ENCODE assay signal across 1 cellular context in the genomic region with DNA sequence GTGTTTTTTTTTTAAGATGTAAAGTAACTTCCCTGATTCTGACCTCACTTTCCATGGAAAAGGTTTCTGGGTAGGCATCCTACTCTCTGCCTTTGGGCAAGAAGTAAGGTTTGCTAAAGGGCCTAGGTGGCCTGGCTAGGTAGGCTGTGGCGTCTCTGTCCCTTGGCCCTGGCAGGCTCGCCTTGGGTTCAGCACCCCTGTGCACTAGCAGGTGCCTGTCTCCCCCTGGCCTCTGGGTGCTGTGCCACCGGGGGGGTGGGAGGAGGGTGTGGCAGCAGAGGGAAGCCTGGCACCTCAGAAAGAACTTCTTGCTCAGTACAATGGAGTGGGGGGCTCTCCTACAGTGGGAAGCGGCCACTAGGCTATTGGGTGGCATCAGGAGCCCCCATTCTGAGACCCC.
TF ChIP-seq lines count a peak whose summit lies in the region.

No MANE protein-coding gene starts in this region.

TF ChIP-seq in SK-N-SH treated with all-trans-retinoic acid at 6 μM for 48 hours, 23 proteins besides CTCF, POLR2A, EP300 and RAD21 (continued from another document):
- TF ChIP-seq, protein P1, sequence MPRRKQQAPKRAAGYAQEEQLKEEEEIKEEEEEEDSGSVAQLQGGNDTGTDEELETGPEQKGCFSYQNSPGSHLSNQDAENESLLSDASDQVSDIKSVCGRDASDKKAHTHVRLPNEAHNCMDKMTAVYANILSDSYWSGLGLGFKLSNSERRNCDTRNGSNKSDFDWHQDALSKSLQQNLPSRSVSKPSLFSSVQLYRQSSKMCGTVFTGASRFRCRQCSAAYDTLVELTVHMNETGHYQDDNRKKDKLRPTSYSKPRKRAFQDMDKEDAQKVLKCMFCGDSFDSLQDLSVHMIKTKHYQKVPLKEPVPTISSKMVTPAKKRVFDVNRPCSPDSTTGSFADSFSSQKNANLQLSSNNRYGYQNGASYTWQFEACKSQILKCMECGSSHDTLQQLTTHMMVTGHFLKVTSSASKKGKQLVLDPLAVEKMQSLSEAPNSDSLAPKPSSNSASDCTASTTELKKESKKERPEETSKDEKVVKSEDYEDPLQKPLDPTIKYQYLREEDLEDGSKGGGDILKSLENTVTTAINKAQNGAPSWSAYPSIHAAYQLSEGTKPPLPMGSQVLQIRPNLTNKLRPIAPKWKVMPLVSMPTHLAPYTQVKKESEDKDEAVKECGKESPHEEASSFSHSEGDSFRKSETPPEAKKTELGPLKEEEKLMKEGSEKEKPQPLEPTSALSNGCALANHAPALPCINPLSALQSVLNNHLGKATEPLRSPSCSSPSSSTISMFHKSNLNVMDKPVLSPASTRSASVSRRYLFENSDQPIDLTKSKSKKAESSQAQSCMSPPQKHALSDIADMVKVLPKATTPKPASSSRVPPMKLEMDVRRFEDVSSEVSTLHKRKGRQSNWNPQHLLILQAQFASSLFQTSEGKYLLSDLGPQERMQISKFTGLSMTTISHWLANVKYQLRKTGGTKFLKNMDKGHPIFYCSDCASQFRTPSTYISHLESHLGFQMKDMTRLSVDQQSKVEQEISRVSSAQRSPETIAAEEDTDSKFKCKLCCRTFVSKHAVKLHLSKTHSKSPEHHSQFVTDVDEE (CRISPR knock-in tag; IDR thresholded peaks at IDR 0.05): no peak
- TF ChIP-seq ZC3H10 (CRISPR knock-in tag; IDR thresholded peaks at IDR 0.05) (no peak), ZFP30 (CRISPR knock-in tag; IDR thresholded peaks at IDR 0.05) (no peak), BACH2 (CRISPR knock-in tag; IDR thresholded peaks at IDR 0.05; ENCODE audit: borderline replicate concordance) (no peak), ZNF565 (CRISPR knock-in tag; conservative IDR thresholded peaks at IDR 0.05; ENCODE audit: low read depth) (no peak), ZNF70 (CRISPR knock-in tag; IDR thresholded peaks at IDR 0.05) (no peak), ZNF8 (CRISPR knock-in tag; IDR thresholded peaks at IDR 0.05) (no peak), ESRRG (CRISPR knock-in tag; IDR thresholded peaks at IDR 0.05) (no peak), GLIS3 (CRISPR knock-in tag; IDR thresholded peaks at IDR 0.05) (no peak), PPARA (CRISPR knock-in tag; IDR thresholded peaks at IDR 0.05; ENCODE audit: borderline replicate concordance) (no peak), ARNTL (CRISPR knock-in tag; IDR thresholded peaks at IDR 0.05; ENCODE audit: borderline replicate concordance, low read depth) (no peak), CSRNP3 (CRISPR knock-in tag; IDR thresholded peaks at IDR 0.05) (no peak)
- TF ChIP-seq, protein P2, sequence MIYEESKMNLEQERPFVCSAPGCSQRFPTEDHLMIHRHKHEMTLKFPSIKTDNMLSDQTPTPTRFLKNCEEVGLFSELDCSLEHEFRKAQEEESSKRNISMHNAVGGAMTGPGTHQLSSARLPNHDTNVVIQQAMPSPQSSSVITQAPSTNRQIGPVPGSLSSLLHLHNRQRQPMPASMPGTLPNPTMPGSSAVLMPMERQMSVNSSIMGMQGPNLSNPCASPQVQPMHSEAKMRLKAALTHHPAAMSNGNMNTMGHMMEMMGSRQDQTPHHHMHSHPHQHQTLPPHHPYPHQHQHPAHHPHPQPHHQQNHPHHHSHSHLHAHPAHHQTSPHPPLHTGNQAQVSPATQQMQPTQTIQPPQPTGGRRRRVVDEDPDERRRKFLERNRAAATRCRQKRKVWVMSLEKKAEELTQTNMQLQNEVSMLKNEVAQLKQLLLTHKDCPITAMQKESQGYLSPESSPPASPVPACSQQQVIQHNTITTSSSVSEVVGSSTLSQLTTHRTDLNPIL (CRISPR knock-in tag; IDR thresholded peaks at IDR 0.05; ENCODE audit: low read depth): no peak
